36 cellular contexts compared by ENCODE assay signal in the genomic region with DNA sequence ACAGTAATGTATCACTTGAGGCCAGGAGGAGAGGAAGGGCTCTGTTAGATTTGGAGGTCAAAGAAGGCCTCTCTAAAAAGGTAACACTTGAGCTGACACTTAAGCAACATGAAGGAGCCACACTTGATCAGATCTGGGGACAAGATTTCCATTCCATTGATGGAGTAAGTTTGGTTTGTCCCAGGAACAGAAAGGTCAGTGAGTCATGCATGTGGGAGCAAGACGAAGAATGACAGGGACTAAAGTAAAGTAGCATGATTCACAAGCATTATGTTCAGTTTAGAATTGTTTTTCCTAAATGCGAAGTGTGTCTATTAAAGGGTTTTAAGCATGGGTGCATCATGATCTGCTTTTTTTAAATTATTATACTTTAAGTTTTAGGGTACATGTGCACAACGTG. TPM values are rescaled to one million over a fixed set of nuclear protein-coding genes. Genes with fewer than 3 reads are reported as not detected.
A peak's percentile ranks its signal among the peaks of the same experiment; 100 is the strongest.
DNase-seq lines count a peak whose midpoint lies in the region; ATAC-seq and TF ChIP-seq lines count a peak whose summit lies in the region.
"Had no signal": no experiment of that assay in that cellular context is flagged by ENCODE, and none has a peak within 500 bp of the region (broad histone marks: within the 10 kb centered on the region; RNA-seq: fewer than 3 reads in every experiment).

No MANE protein-coding gene starts in this region.

- WGBS in smooth muscle cell (ENCODE audit: low lambda C conversion rate) = 62% methylated on average over 3 of the region's 3 CpGs

- peak overlapping the region; percentile 26 for H3K27ac ChIP-seq in smooth muscle cell (ENCODE audit: low read depth)
- H3K27ac ChIP-seq: 22Rv1, colonic mucosa, gastroesophageal sphincter, PC-9, vagina had no signal

- DNase-seq in DMS53 (lab: John Stamatoyannopoulos, UW) (peak; percentile 34), DMS53 treated with DMSO at 0.1 percent for 48 hours (lab: John Stamatoyannopoulos, UW; ENCODE audit: unreplicated experiment) (no peak), astrocyte of the spinal cord (ENCODE audit: low read depth, low spot score) (peak; percentile 25), foreskin fibroblast (peak; percentile 66 to 75), smooth muscle cell (lab: John Stamatoyannopoulos, UW; ENCODE audit: unreplicated experiment) (no peak), Ammon's horn (ENCODE audit: low spot score) (no peak)
- DNase-seq in activated CD4-positive, alpha-beta T cell treated with anti-CD3 and anti-CD28 coated beads, Interleukin-2, amount 50 U/mL, for 1 hour = no peak
- DNase-seq: activated CD8-positive, alpha-beta memory T cell treated with anti-CD3 and anti-CD28 coated beads, Interleukin-2, amount 10 ng/mL, durations not matched to agents 7 days and 5 days; activated naive CD4-positive, alpha-beta T cell treated with Interleukin-2 at 50 U/mL for 16 hours; activated T-cell treated with anti-CD3 and anti-CD28 coated beads, Interleukin-2, amount 50 U/mL, for 72 hours; CD4-positive, alpha-beta T cell; colonic mucosa; effector CD8-positive, alpha-beta T cell; left ventricle myocardium superior; MV-4-11; naive thymus-derived CD8-positive, alpha-beta T cell; NCI-H146; NCI-H2107; occipital lobe; PC-9; SHP77 treated with DMSO at 0.1 percent for 48 hours; small intestine; stimulated activated CD4-positive, alpha-beta T cell treated with anti-CD3 and anti-CD28 coated beads, Interleukin-1b, Interleukin-23, amount 100 ng/mL, for 48 hours; stimulated activated CD8-positive, alpha-beta memory T cell treated with anti-CD3 and anti-CD28 coated beads, Interleukin-4, amount 100 ng/mL, for 48 hours; stimulated activated naive CD8-positive, alpha-beta T cell treated with anti-CD3 and anti-CD28 coated beads, Interleukin-15, amount 100 ng/mL, for 72 hours; SW 1271; T-helper 9 cell had no signal

- no peak overlapping the region for H3K9ac ChIP-seq in smooth muscle cell (ENCODE audit: low read depth)

- no peak overlapping the region for H2AFZ ChIP-seq in smooth muscle cell (ENCODE audit: low read depth)
- H2AFZ ChIP-seq: PC-9 had no signal

- H3K9me3 ChIP-seq in smooth muscle cell (replicated peaks; ENCODE audit: low read depth) = no peaks in the 10 kb centered on the region
- H3K9me3 ChIP-seq: colonic mucosa, HAP-1 had no signal

- TF ChIP-seq CTCF in astrocyte of the spinal cord (IDR thresholded peaks at IDR 0.05; ENCODE audit: low read depth, low read length) = no peak
- TF ChIP-seq CTCF in foreskin fibroblast (IDR thresholded peaks at IDR 0.05; ENCODE audit: low read depth, low read length) = no peak
- TF ChIP-seq CTCF in smooth muscle cell (IDR thresholded peaks at IDR 0.05; ENCODE audit: borderline replicate concordance, insufficient read depth, poor library complexity, severe bottlenecking) = no peak

- no peaks in the 10 kb centered on the region for H3K4me1 ChIP-seq in smooth muscle cell (ENCODE audit: low read depth)
- H3K4me1 ChIP-seq: colonic mucosa, gastroesophageal sphincter, HAP-1 had no signal

- no peaks in the 10 kb centered on the region for H3K79me2 ChIP-seq in smooth muscle cell (ENCODE audit: low read depth)

- no peak overlapping the region for H3K4me3 ChIP-seq in astrocyte of the spinal cord (ENCODE audit: low read depth, low read length)
- H3K4me3 ChIP-seq in foreskin fibroblast (ENCODE audit: low read depth in 1 of 2, low read length in 2 of 2) = no peak overlapping the region
- H3K4me3 ChIP-seq in smooth muscle cell = no peak overlapping the region
- H3K4me3 ChIP-seq: colonic mucosa, gastroesophageal sphincter, HAP-1, PC-9, vagina had no signal

- H3K27me3 ChIP-seq in smooth muscle cell (ENCODE audit: low read depth) = no peaks in the 10 kb centered on the region
- H3K27me3 ChIP-seq: colonic mucosa, gastroesophageal sphincter, vagina had no signal

- H3K36me3 ChIP-seq in smooth muscle cell (ENCODE audit: low read depth) = no peaks in the 10 kb centered on the region
- H3K36me3 ChIP-seq: colonic mucosa, gastroesophageal sphincter, HAP-1, vagina had no signal

- H3K4me2 ChIP-seq in smooth muscle cell = no peak overlapping the region
- H3K4me2 ChIP-seq: PC-9 had no signal

- in situ Hi-C loops in astrocyte of the spinal cord (cut with HindIII; ENCODE audit: low sequenced_read_pairs) = no loop called here

- no peaks in the 10 kb centered on the region for H4K20me1 ChIP-seq in smooth muscle cell (ENCODE audit: low read depth)

- ATAC-seq in HG03432 (IDR thresholded peaks at IDR 0.05; ENCODE audit: unreplicated experiment) = no peak
- ATAC-seq: activated CD8-positive, alpha-beta memory T cell treated with anti-CD3 and anti-CD28 coated beads, Interleukin-2, amount 10 ng/mL, durations not matched to agents 7 days and 5 days; activated T-cell treated with anti-CD3 and anti-CD28 coated beads, Interleukin-2, amount 50 U/mL, for 72 hours; gastroesophageal sphincter; left ventricle myocardium superior; naive thymus-derived CD8-positive, alpha-beta T cell; stimulated activated naive CD8-positive, alpha-beta T cell treated with anti-CD3 and anti-CD28 coated beads, Interleukin-15, amount 100 ng/mL, for 72 hours; WTC11 had no signal

- no peaks in the 10 kb centered on the region for H3F3A ChIP-seq in smooth muscle cell (ENCODE audit: low read depth)

RNA-seq across cellular contexts. Expression of a gene that starts 47.4 kb away (rescaled TPM):
- 5.8 and 15.1 TPM in 2 replicates for total RNA-seq in smooth muscle cell
- 7.0 and 8.2 TPM in 2 replicates for polyA plus RNA-seq in smooth muscle cell
- total RNA-seq: activated CD8-positive, alpha-beta memory T cell treated with anti-CD3 and anti-CD28 coated beads, Interleukin-2, amount 10 ng/mL, durations not matched to agents 7 days and 5 days; activated T-cell treated with anti-CD3 and anti-CD28 coated beads, Interleukin-2, amount 50 U/mL, for 72 hours; CD4-positive, alpha-beta T cell; epithelial cell of proximal tubule; G401; naive thymus-derived CD8-positive, alpha-beta T cell; NCI-H460; PC-9 had no signal
- polyA plus RNA-seq: naive thymus-derived CD8-positive, alpha-beta T cell had no signal

Comparison
In these comparisons a context has a peak if more than half of its experiments do, and no peak if none do; other contexts are left out.
1. DNase-seq: peak in DMS53 (single experiment), astrocyte of the spinal cord (single experiment) and foreskin fibroblast (2 of 2); none in DMS53 treated with DMSO at 0.1 percent for 48 hours (single experiment), smooth muscle cell (single experiment), activated CD4-positive, alpha-beta T cell treated with anti-CD3 and anti-CD28 coated beads, Interleukin-2, amount 50 U/mL, for 1 hour (single experiment) and Ammon's horn (single experiment).